Comparison of ENCODE assay signal across 1 cellular context in genomic region chr2:197383825-197384224, GRCh38.
TF ChIP-seq lines count a peak whose summit lies in the region.

No MANE protein-coding gene starts in this region.

TF ChIP-seq in WTC11, 78 proteins besides CTCF, POLR2A, EP300 and RAD21 (continued from another document):
- TF ChIP-seq PRDM15 (CRISPR knock-in tag; IDR thresholded peaks at IDR 0.05) (no peak), ATF3 (CRISPR knock-in tag; conservative IDR thresholded peaks at IDR 0.05) (no peak), RORB (CRISPR knock-in tag; IDR thresholded peaks at IDR 0.05) (no peak), HMGXB4 (CRISPR knock-in tag; IDR thresholded peaks at IDR 0.05) (no peak), RELA (CRISPR knock-in tag; IDR thresholded peaks at IDR 0.05; ENCODE audit: borderline replicate concordance) (no peak), HMGA2 (CRISPR knock-in tag; IDR thresholded peaks at IDR 0.05) (no peak), ERG (CRISPR knock-in tag; IDR thresholded peaks at IDR 0.05) (no peak)
